In the genomic region with DNA sequence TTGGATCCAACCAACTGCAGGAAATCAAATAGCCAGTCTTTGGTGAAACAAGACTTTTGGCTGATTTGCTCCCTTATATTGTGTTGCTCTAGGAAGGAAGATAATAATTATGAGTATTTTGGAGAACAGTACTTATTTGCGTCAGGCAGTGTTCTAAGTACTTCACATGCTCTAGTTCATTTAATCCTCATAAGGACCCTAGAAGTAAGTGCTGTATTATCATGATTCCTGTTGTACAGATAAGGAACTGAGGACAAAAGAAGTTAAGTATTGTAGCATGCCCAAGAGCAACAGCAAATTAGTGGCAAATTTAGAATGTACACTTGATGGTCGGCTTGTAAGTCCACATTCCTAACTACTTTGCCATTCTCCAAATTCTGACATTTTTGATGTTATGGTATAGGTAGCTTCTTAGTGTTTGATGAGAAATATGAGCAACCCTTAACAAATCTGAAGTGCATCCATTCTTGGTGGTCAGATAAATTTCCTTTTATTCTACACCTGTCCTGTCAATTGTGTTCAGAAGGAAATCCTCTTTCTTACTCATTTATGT, we compare ENCODE assay signal across 22 cellular contexts.
"Had no signal": no experiment of that assay in that cellular context is flagged by ENCODE, and none has a peak within 500 bp of the region (broad histone marks: within the 10 kb centered on the region; RNA-seq: fewer than 3 reads in every experiment).

No MANE protein-coding gene starts in this region.

- H3K27ac ChIP-seq: colonic mucosa, epithelial cell of prostate, gastrocnemius medialis, neural progenitor cell, parathyroid adenoma, suprapubic skin, transverse colon had no signal

- ATAC-seq: esophagus mucosa; gastrocnemius medialis; naive thymus-derived CD4-positive, alpha-beta T cell; sciatic nerve; stimulated activated naive CD8-positive, alpha-beta T cell treated with anti-CD3 and anti-CD28 coated beads, Interleukin-15, amount 100 ng/mL, for 72 hours had no signal

- H3K36me3 ChIP-seq: colonic mucosa, gastrocnemius medialis, neural progenitor cell, suprapubic skin, transverse colon had no signal

- H3K4me3 ChIP-seq: colonic mucosa, gastrocnemius medialis, lung, neural progenitor cell, smooth muscle cell, suprapubic skin, transverse colon had no signal

- H3K4me1 ChIP-seq: colonic mucosa, gastrocnemius medialis, parathyroid adenoma, suprapubic skin, transverse colon had no signal

- DNase-seq: colonic mucosa; effector CD8-positive, alpha-beta T cell; endodermal cell; foreskin fibroblast; gastrocnemius medialis; head of caudate nucleus; naive thymus-derived CD4-positive, alpha-beta T cell; stimulated activated CD4-positive, alpha-beta T cell treated with anti-CD3 and anti-CD28 coated beads, Interleukin-12 subunit alpha, Interleukin-12 subunit beta, amount 100 ng/mL, for 4 hours; stimulated activated CD4-positive, alpha-beta T cell treated with anti-CD3 and anti-CD28 coated beads, Interleukin-1b, Interleukin-23, amount 100 ng/mL, for 48 hours; stimulated activated CD4-positive, alpha-beta T cell treated with anti-CD3 and anti-CD28 coated beads, Interleukin-4, amount 100 ng/mL, for 1 hour; stimulated activated CD8-positive, alpha-beta memory T cell treated with anti-CD3 and anti-CD28 coated beads, Interleukin-4, amount 100 ng/mL, for 48 hours; stimulated activated naive CD4-positive, alpha-beta T cell; stimulated activated naive CD8-positive, alpha-beta T cell treated with anti-CD3 and anti-CD28 coated beads, Interleukin-15, amount 100 ng/mL, for 72 hours; transverse colon had no signal

- H3K27me3 ChIP-seq: colonic mucosa, gastrocnemius medialis, neural progenitor cell, suprapubic skin, transverse colon had no signal

- H3K9me3 ChIP-seq: colonic mucosa, gastrocnemius medialis, suprapubic skin, transverse colon had no signal
